ENCODE assay signal across 1 cellular context in the genomic region with DNA sequence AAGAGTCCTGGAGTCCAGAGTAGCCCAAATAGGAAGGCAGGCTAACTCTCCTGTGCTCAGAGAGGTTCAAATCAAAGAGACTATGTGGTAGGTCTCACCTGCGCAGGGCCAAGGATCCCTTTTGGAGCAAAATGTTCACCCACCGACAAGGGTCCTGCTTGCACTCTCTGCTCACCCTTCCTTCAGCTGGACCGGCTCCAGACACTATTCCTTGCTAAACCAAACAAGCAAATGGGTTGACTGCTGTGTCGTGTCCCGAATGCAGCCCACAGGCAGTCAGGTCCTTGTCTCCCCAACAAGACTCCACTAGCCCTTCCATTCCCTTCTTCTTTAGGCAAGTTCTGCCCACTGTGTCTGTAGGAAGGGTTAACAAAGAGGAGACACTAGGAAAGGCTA.
TF ChIP-seq lines count a peak whose summit lies in the region.

No MANE protein-coding gene starts in this region.

TF ChIP-seq in SK-N-SH treated with all-trans-retinoic acid at 6 μM for 48 hours, 23 proteins besides CTCF, POLR2A, EP300 and RAD21 (continued from another document):
- TF ChIP-seq TSHZ2 (CRISPR knock-in tag; IDR thresholded peaks at IDR 0.05): no peak
- no peak for TF ChIP-seq ESRRG (CRISPR knock-in tag; IDR thresholded peaks at IDR 0.05)
- TF ChIP-seq, protein P1, sequence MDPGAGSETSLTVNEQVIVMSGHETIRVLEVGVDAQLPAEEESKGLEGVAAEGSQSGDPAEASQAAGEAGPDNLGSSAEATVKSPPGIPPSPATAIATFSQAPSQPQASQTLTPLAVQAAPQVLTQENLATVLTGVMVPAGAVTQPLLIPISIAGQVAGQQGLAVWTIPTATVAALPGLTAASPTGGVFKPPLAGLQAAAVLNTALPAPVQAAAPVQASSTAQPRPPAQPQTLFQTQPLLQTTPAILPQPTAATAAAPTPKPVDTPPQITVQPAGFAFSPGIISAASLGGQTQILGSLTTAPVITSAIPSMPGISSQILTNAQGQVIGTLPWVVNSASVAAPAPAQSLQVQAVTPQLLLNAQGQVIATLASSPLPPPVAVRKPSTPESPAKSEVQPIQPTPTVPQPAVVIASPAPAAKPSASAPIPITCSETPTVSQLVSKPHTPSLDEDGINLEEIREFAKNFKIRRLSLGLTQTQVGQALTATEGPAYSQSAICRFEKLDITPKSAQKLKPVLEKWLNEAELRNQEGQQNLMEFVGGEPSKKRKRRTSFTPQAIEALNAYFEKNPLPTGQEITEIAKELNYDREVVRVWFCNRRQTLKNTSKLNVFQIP (CRISPR knock-in tag; IDR thresholded peaks at IDR 0.05; ENCODE audit: borderline replicate concordance, low read depth): no peak
TF ChIP-seq in SK-N-SH treated with all-trans-retinoic acid at 6 μM for 48 hours: peak in this region for 0.
